30 cellular contexts compared by ENCODE assay signal in genomic region chr2:100654611-100655010, GRCh38.
"Had no signal": no experiment of that assay in that cellular context is flagged by ENCODE, and none has a peak within 500 bp of the region (broad histone marks: within the 10 kb centered on the region; RNA-seq: fewer than 3 reads in every experiment).

No MANE protein-coding gene starts in this region.

- H3K27ac Mint-ChIP-seq: activated B cell treated with CpG ODN at 0.5 μM for 24 hours; activated CD4-positive, alpha-beta T cell treated with anti-CD3 and anti-CD28 coated beads, Interleukin-2, amount 10 ng/mL, durations not matched to agents 24 days and 14 days; activated CD8-positive, alpha-beta T cell treated with anti-CD3 and anti-CD28 coated beads for 36 hours; activated naive CD8-positive, alpha-beta T cell; activated T-cell treated with anti-CD3 and anti-CD28 coated beads, Interleukin-2, amount 50 U/mL, for 24 hours; activated T-cell treated with anti-CD3 and anti-CD28 coated beads, Interleukin-2, amount 50 U/mL, for 72 hours; dendritic cell treated with granulocyte-macrophage colony-stimulating factor and Interleukin-4, amounts not matched to agents 40 ng/mL and 50 ng/mL, for 4 days; endodermal cell; T-helper 17 cell; T-helper 2 cell treated with Interferon-gamma antibody and Interleukin-4, amounts not matched to agents 5 μg/mL and 100 μg/mL, for 36 hours had no signal

- H3K27me3 ChIP-seq: brain microvascular endothelial cell, dorsolateral prefrontal cortex had no signal

- ATAC-seq: activated CD4-positive, CD25-positive, alpha-beta regulatory T cell treated with anti-CD3 and anti-CD28 coated beads, Interleukin-2, amount 50 U/mL, for 24 hours; esophagus mucosa had no signal

- H3K9me3 Mint-ChIP-seq: activated CD4-positive, alpha-beta T cell treated with anti-CD3 and anti-CD28 coated beads, Interleukin-2, amount 10 ng/mL, durations not matched to agents 24 days and 14 days; activated CD8-positive, alpha-beta T cell treated with anti-CD3 and anti-CD28 coated beads for 36 hours; activated T-cell treated with anti-CD3 and anti-CD28 coated beads, Interleukin-2, amount 50 U/mL, for 24 hours; central memory CD8-positive, alpha-beta T cell had no signal

- DNase-seq: activated B cell treated with CpG ODN at 0.5 μM for 24 hours; activated CD4-positive, alpha-beta T cell treated with anti-CD3 and anti-CD28 coated beads, Interleukin-2, amount 10 ng/mL, durations not matched to agents 24 days and 14 days; activated CD4-positive, alpha-beta T cell treated with anti-CD3 and anti-CD28 coated beads, Interleukin-2, amount 50 U/mL, for 4 hours; activated CD8-positive, alpha-beta memory T cell treated with anti-CD3 and anti-CD28 coated beads, Interleukin-2, amount 50 U/mL, for 48 hours; activated CD8-positive, alpha-beta T cell treated with anti-CD3 and anti-CD28 coated beads for 36 hours; activated gamma-delta T cell; activated naive CD4-positive, alpha-beta T cell; activated T-cell treated with anti-CD3 and anti-CD28 coated beads for 4 hours; activated T-cell treated with anti-CD3 and anti-CD28 coated beads, Interleukin-2, amount 50 U/mL, for 24 hours; activated T-cell treated with anti-CD3 and anti-CD28 coated beads, Interleukin-2, amount 50 U/mL, for 72 hours; amniotic stem cell; anterior cingulate cortex; brain microvascular endothelial cell; dorsolateral prefrontal cortex; effector memory CD4-positive, alpha-beta T cell; endodermal cell; foreskin fibroblast; head of caudate nucleus; SW 1271; T-helper 1 cell; T-helper 17 cell; T1000; WERI-Rb-1 had no signal

- H3K4me1 Mint-ChIP-seq: activated B cell treated with CpG ODN at 0.5 μM for 24 hours, endodermal cell had no signal

- H3K27me3 Mint-ChIP-seq: activated CD4-positive, alpha-beta T cell treated with anti-CD3 and anti-CD28 coated beads, Interleukin-2, amount 10 ng/mL, durations not matched to agents 24 days and 14 days; activated naive CD8-positive, alpha-beta T cell; activated T-cell treated with anti-CD3 and anti-CD28 coated beads, Interleukin-2, amount 50 U/mL, for 24 hours had no signal

- H3K4me3 ChIP-seq: coronary artery, dorsolateral prefrontal cortex had no signal

- H3K36me3 ChIP-seq: brain microvascular endothelial cell, WERI-Rb-1 had no signal

- H3K4me3 Mint-ChIP-seq: activated B cell treated with CpG ODN at 0.5 μM for 24 hours; activated CD4-positive, alpha-beta T cell treated with anti-CD3 and anti-CD28 coated beads, Interleukin-2, amount 10 ng/mL, durations not matched to agents 24 days and 14 days; activated CD8-positive, alpha-beta T cell treated with anti-CD3 and anti-CD28 coated beads for 36 hours; activated naive CD8-positive, alpha-beta T cell; activated T-cell treated with anti-CD3 and anti-CD28 coated beads, Interleukin-2, amount 50 U/mL, for 24 hours; activated T-cell treated with anti-CD3 and anti-CD28 coated beads, Interleukin-2, amount 50 U/mL, for 72 hours; central memory CD8-positive, alpha-beta T cell; dendritic cell treated with granulocyte-macrophage colony-stimulating factor and Interleukin-4, amounts not matched to agents 40 ng/mL and 50 ng/mL, for 4 days; endodermal cell; T-helper 17 cell; T-helper 2 cell treated with Interferon-gamma antibody and Interleukin-4, amounts not matched to agents 5 μg/mL and 100 μg/mL, for 36 hours had no signal

- H3K36me3 Mint-ChIP-seq: activated naive CD8-positive, alpha-beta T cell had no signal

- H3K27ac ChIP-seq: brain microvascular endothelial cell, coronary artery, dorsolateral prefrontal cortex, WERI-Rb-1 had no signal
